8 cellular contexts compared by ENCODE assay signal in genomic region chr12:54588110-54588831, GRCh38. TPM values are rescaled to one million over a fixed set of nuclear protein-coding genes. Genes with fewer than 3 reads are reported as not detected.
A peak's percentile ranks its signal among the peaks of the same experiment; 100 is the strongest.
DNase-seq lines count a peak whose midpoint lies in the region; ATAC-seq and TF ChIP-seq lines count a peak whose summit lies in the region.

Gene PPP1R1A, minus strand, starts transcription at chr12:54588659. Its CDS starts 171 bp downstream, at chr12:54588488.

- H3K9me3 ChIP-seq in H9 (ENCODE audit: control insufficient read depth, low read depth, low read length) (no peaks in the 10 kb centered on the region), iPS-15b (ENCODE audit: control insufficient read depth, insufficient read depth, low read length) (no peaks in the 10 kb centered on the region), gastrocnemius medialis (no peaks in the 10 kb centered on the region)

- H3K4me2 ChIP-seq in H9 (ENCODE audit: insufficient read depth, insufficient read length, low read length) = peak within 1 kb of the TSS; percentile 60

- H2BK20ac ChIP-seq in H9 (ENCODE audit: low read depth, low read length, poor library complexity, severe bottlenecking) = no peak within 1 kb of the TSS

- no peak within 1 kb of the TSS for H3K18ac ChIP-seq in H9 (ENCODE audit: insufficient read length, low read depth, low read length)

- peaks cover 12% of the 10 kb centered on the region for H3K23me2 ChIP-seq in H9 (ENCODE audit: insufficient read length, low read depth, low read length, poor library complexity, severe bottlenecking)

- no peaks in the 10 kb centered on the region for H4K20me1 ChIP-seq in H9 (ENCODE audit: control insufficient read depth, insufficient read depth, insufficient read length)

- H3K4me1 Mint-ChIP-seq in H9 = peaks cover 48 to 68% of the 10 kb centered on the region in 2 experiments
- no peaks in the 10 kb centered on the region for H3K4me1 Mint-ChIP-seq in activated T-helper 2 cell treated with anti-CD3 and anti-CD28 coated beads, Interferon-gamma antibody, Interleukin-2, Interleukin-4, amounts not matched to agents 10 μg/mL and 5 μg/mL and 100 μg/mL, durations not matched to agents 14 hours and 24 hours and 36 hours (ENCODE audit: low read depth)

- DNase-seq in H9 (peak; percentile 71), gastrocnemius medialis (peak in 1 of 2 donors; percentile 45), NCI-H2081 treated with DMSO at 0.1 percent for 48 hours (lab: John Stamatoyannopoulos, UW) (no peak), HK-2 (ENCODE audit: unreplicated experiment) (no peak)
- DNase-seq in activated T-helper 2 cell treated with anti-CD3 and anti-CD28 coated beads, Interferon-gamma antibody, Interleukin-2, Interleukin-4, amounts not matched to agents 10 μg/mL and 5 μg/mL and 100 μg/mL, durations not matched to agents 14 hours and 24 hours and 36 hours (ENCODE audit: low spot score) = no peak

- no peak within 1 kb of the TSS for H2BK5ac ChIP-seq in H9 (ENCODE audit: insufficient read length, low read length)

- H2BK12ac ChIP-seq in H9 (ENCODE audit: insufficient read length, low read depth, low read length) = no peak within 1 kb of the TSS

- H2AFZ ChIP-seq in H9 (ENCODE audit: low read length) = no peak within 1 kb of the TSS

- no peak within 1 kb of the TSS for H2BK15ac ChIP-seq in H9 (ENCODE audit: low read depth, low read length)

- H3K36me3 ChIP-seq in iPS-15b (ENCODE audit: control insufficient read depth, insufficient read depth, low read length) (no peaks in the 10 kb centered on the region), gastrocnemius medialis (peaks cover 0 to 8% of the 10 kb centered on the region in 2 donors)

- no peak within 1 kb of the TSS for H4K91ac ChIP-seq in H9 (ENCODE audit: insufficient read length, low read depth, low read length)

- no peak within 1 kb of the TSS for H4K8ac ChIP-seq in H9 (replicated peaks; ENCODE audit: insufficient read length, low read depth, low read length)

- no peak within 1 kb of the TSS for H3K23ac ChIP-seq in H9 (ENCODE audit: insufficient read length, low read depth, low read length)

- no peak within 1 kb of the TSS for H3K27ac ChIP-seq in H9 (ENCODE audit: insufficient read length, low read depth, low read length)
- peak within 1 kb of the TSS; percentile 88 to 95 (median 92) for H3K27ac ChIP-seq in gastrocnemius medialis

- H3K27me3 Mint-ChIP-seq in H9 (ENCODE audit: low read depth) = peaks cover 94% of the 10 kb centered on the region
- H3K27me3 Mint-ChIP-seq in activated T-helper 2 cell treated with anti-CD3 and anti-CD28 coated beads, Interferon-gamma antibody, Interleukin-2, Interleukin-4, amounts not matched to agents 10 μg/mL and 5 μg/mL and 100 μg/mL, durations not matched to agents 14 hours and 24 hours and 36 hours (ENCODE audit: low read depth) = peaks cover 71% of the 10 kb centered on the region

- WGBS in H9 (ENCODE audit: extremely low coverage, insufficient read length, low lambda C conversion rate) = no CpG with 5 or more reads among the region's 75 CpGs

- H3K79me1 ChIP-seq in H9 (ENCODE audit: insufficient read depth, low read depth, low read length, poor library complexity, severe bottlenecking) = no peaks in the 10 kb centered on the region

- TF ChIP-seq CTCF in H9 (conservative IDR thresholded peaks at IDR 0.05) (no peak), gastrocnemius medialis (IDR thresholded peaks at IDR 0.05 in 4 of 5, conservative IDR thresholded peaks at IDR 0.05 in 1 of 5) (no peak)

- H3K27me3 ChIP-seq in H9 (ENCODE audit: insufficient read depth, low read length) = peaks cover 14% of the 10 kb centered on the region; the same call in 1 of the 2 replicates
- H3K27me3 ChIP-seq in iPS-15b (ENCODE audit: control insufficient read depth, insufficient read depth, low read length) = peaks cover 66% of the 10 kb centered on the region
- no peaks in the 10 kb centered on the region for H3K27me3 ChIP-seq in gastrocnemius medialis

- intact Hi-C loops in activated T-helper 2 cell treated with anti-CD3 and anti-CD28 coated beads, Interferon-gamma antibody, Interleukin-2, Interleukin-4, amounts not matched to agents 10 μg/mL and 5 μg/mL and 100 μg/mL, durations not matched to agents 14 hours and 24 hours and 36 hours (cut with micrococcal nuclease) = no loop called here
- intact Hi-C loops in gastrocnemius medialis (cut with DNase I; ENCODE audit: low total_unique reads) = no loop called here

- peak; percentile 80 to 86 for TF ChIP-seq POLR2A in gastrocnemius medialis (IDR thresholded peaks at IDR 0.05)

- no peaks in the 10 kb centered on the region; a peak in 1 of 5 replicates for H3K9me3 Mint-ChIP-seq in H9
- no peaks in the 10 kb centered on the region for H3K9me3 Mint-ChIP-seq in activated T-helper 2 cell treated with anti-CD3 and anti-CD28 coated beads, Interferon-gamma antibody, Interleukin-2, Interleukin-4, amounts not matched to agents 10 μg/mL and 5 μg/mL and 100 μg/mL, durations not matched to agents 14 hours and 24 hours and 36 hours

- no peak within 1 kb of the TSS for H3K9ac ChIP-seq in H9 (ENCODE audit: extremely low read depth, insufficient read length, low read length)
- no peak within 1 kb of the TSS for H3K9ac ChIP-seq in iPS-15b (ENCODE audit: low read depth, low read length)

- H3K36me3 Mint-ChIP-seq in H9 (ENCODE audit: insufficient read depth in 1 of 3, low read depth in 3 of 3) = no peaks in the 10 kb centered on the region; a peak in 2 of 7 replicates
- H3K36me3 Mint-ChIP-seq in activated T-helper 2 cell treated with anti-CD3 and anti-CD28 coated beads, Interferon-gamma antibody, Interleukin-2, Interleukin-4, amounts not matched to agents 10 μg/mL and 5 μg/mL and 100 μg/mL, durations not matched to agents 14 hours and 24 hours and 36 hours (ENCODE audit: low read depth) = no peaks in the 10 kb centered on the region

- H3K4me3 ChIP-seq in iPS-15b (ENCODE audit: low read depth, low read length) (peak within 1 kb of the TSS; percentile 61), gastrocnemius medialis (peak within 1 kb of the TSS; percentile 72 to 83 (median 76))

- no peak within 1 kb of the TSS for H4K5ac ChIP-seq in H9 (ENCODE audit: insufficient read length, low read depth, low read length)

- peak within 1 kb of the TSS; percentile 64 to 86 for H3K4me3 Mint-ChIP-seq in H9
- H3K4me3 Mint-ChIP-seq in activated T-helper 2 cell treated with anti-CD3 and anti-CD28 coated beads, Interferon-gamma antibody, Interleukin-2, Interleukin-4, amounts not matched to agents 10 μg/mL and 5 μg/mL and 100 μg/mL, durations not matched to agents 14 hours and 24 hours and 36 hours (ENCODE audit: low read depth) = peak within 1 kb of the TSS; percentile 0

- no peak within 1 kb of the TSS for H3T11ph ChIP-seq in H9 (ENCODE audit: low read length)

- no peak within 1 kb of the TSS for H2BK120ac ChIP-seq in H9 (ENCODE audit: low read depth, low read length, poor library complexity, severe bottlenecking)

- peaks cover 3% of the 10 kb centered on the region; the same call in 1 of the 2 replicates for H3K4me1 ChIP-seq in H9 (ENCODE audit: insufficient read depth, low read length)
- peaks cover 19% of the 10 kb centered on the region for H3K4me1 ChIP-seq in iPS-15b (ENCODE audit: control insufficient read depth, insufficient read depth, low read length)
- peaks cover 19 to 49% of the 10 kb centered on the region in 2 donors for H3K4me1 ChIP-seq in gastrocnemius medialis

- peak; percentile 57 to 63 for ATAC-seq in gastrocnemius medialis
- ATAC-seq in GM18909 (IDR thresholded peaks at IDR 0.05; ENCODE audit: poor library complexity, unreplicated experiment) = no peak
- no peak for ATAC-seq in HG02571 (IDR thresholded peaks at IDR 0.05; ENCODE audit: unreplicated experiment)

- no peak within 1 kb of the TSS for H3K4ac ChIP-seq in H9 (ENCODE audit: low read depth, low read length)

- no peaks in the 10 kb centered on the region for H3K79me2 ChIP-seq in H9 (ENCODE audit: insufficient read depth, low read length)

- no peak within 1 kb of the TSS for H2AK5ac ChIP-seq in H9 (ENCODE audit: insufficient read length, low read length)

- in situ Hi-C loops in gastrocnemius medialis (cut with MboI; ENCODE audit: low sequenced_read_pairs in 4 of 4) = loop anchor here in 2 of 4 donors (25.0 kb wide), 1 partner anchor 374 kb away; no protein-coding TSS in a partner anchor

- H3K14ac ChIP-seq in H9 (ENCODE audit: insufficient read depth, low read length) = no peak within 1 kb of the TSS; the same call in 1 of the 2 replicates

- no peak within 1 kb of the TSS for H3K56ac ChIP-seq in H9 (ENCODE audit: insufficient read length, low read depth, low read length)

- no peak within 1 kb of the TSS; a peak in 1 of 7 replicates for H3K27ac Mint-ChIP-seq in H9
- H3K27ac Mint-ChIP-seq in activated T-helper 2 cell treated with anti-CD3 and anti-CD28 coated beads, Interferon-gamma antibody, Interleukin-2, Interleukin-4, amounts not matched to agents 10 μg/mL and 5 μg/mL and 100 μg/mL, durations not matched to agents 14 hours and 24 hours and 36 hours = no peak within 1 kb of the TSS

RNA-seq across cellular contexts. Expression of gene PPP1R1A, which starts in this region (rescaled TPM):
- total RNA-seq in H9 (2021) = 4.3 and 8.5 TPM in 2 replicates
- not detected in 2 replicates for total RNA-seq in activated T-helper 2 cell treated with anti-CD3 and anti-CD28 coated beads, Interferon-gamma antibody, Interleukin-2, Interleukin-4, amounts not matched to agents 10 μg/mL and 5 μg/mL and 100 μg/mL, durations not matched to agents 14 hours and 24 hours and 36 hours
- total RNA-seq in gastrocnemius medialis = 100 to 1,000 TPM; 209 to 312 (median 235) TPM

Comparison
In these comparisons a context has a peak if more than half of its experiments do, and no peak if none do; other contexts are left out.
1. RNA of gene PPP1R1A (total RNA-seq): 209 to 312 TPM in gastrocnemius medialis; 4.3 to 8.5 TPM in H9 and not detected in activated T-helper 2 cell treated with anti-CD3 and anti-CD28 coated beads, Interferon-gamma antibody, Interleukin-2, Interleukin-4, amounts not matched to agents 10 μg/mL and 5 μg/mL and 100 μg/mL, durations not matched to agents 14 hours and 24 hours and 36 hours; every median in the first group is over 10 times any median in the second.
2. ATAC-seq: peak in gastrocnemius medialis (2 of 2); none in GM18909 (single experiment) and HG02571 (single experiment).